In the genomic region with DNA sequence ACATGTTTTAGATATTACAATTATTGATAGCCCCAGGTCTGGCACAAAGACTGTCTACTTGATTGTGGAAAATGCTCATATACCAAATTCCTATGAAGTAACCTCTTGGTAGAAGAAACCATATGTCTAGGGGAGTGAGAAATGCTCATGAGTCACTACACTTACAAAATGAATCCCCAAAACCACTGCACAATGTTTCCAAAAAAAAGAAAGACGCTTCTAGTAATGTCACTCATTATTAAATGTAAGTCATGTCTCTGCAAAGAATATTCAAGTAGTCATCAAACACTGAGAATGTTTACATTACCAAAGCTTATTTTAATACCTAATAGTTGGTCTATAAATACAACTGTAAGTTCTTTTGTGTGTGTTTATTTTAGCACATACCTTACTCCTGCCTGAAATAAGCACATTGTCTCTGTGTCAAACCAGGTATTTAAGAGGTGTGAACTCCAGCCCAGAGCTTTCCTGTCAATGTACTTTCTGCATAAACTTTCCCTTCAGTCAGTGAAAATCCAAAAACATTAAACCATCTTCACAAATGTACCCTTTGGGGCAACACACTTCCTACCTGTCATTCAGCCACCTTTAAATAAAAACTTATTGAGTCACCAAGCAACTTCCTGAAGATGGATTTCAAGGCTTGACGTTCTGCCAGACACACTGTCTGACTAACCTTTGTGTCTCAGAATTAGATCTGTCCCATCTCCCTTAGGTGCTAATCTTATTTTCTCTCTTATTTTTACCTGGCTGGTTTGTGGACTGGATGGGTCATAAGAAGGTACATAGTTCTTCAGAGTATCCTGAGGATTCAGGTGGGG, we compare ENCODE assay signal across 21 cellular contexts.
DNase-seq lines count a peak whose midpoint lies in the region; ATAC-seq and TF ChIP-seq lines count a peak whose summit lies in the region.
"Had no signal": no experiment of that assay in that cellular context is flagged by ENCODE, and none has a peak within 500 bp of the region (broad histone marks: within the 10 kb centered on the region; RNA-seq: fewer than 3 reads in every experiment).

No MANE protein-coding gene starts in this region.

- ATAC-seq in gastroesophageal sphincter (no peak), GM21737 (IDR thresholded peaks at IDR 0.05; ENCODE audit: unreplicated experiment) (no peak)
- ATAC-seq: effector memory CD8-positive, alpha-beta T cell; heart left ventricle had no signal

- in situ Hi-C loops in GM13977 (cut with MboI; ENCODE audit: low pct_unique_long_range_greater_than_20kb, low sequenced_read_pairs, unreplicated experiment) = no loop called here

- no peak for TF ChIP-seq EP300 in gastroesophageal sphincter (IDR thresholded peaks at IDR 0.05)

- no peaks in the 10 kb centered on the region for H3K9me3 ChIP-seq in MG63
- no peaks in the 10 kb centered on the region for H3K9me3 ChIP-seq in breast epithelium
- no peaks in the 10 kb centered on the region for H3K9me3 ChIP-seq in gastroesophageal sphincter
- H3K9me3 ChIP-seq: heart left ventricle, right atrium auricular region, tibial artery had no signal

- H3K36me3 ChIP-seq in MG63 (peaks cover 75% of the 10 kb centered on the region), breast epithelium (peaks cover 7% of the 10 kb centered on the region), gastroesophageal sphincter (peaks cover 0 to 62% of the 10 kb centered on the region in 2 donors)
- H3K36me3 ChIP-seq: neural progenitor cell had no signal

- intact Hi-C loops in breast epithelium (cut with DNase I; ENCODE audit: low total_unique reads) = no loop called here

- H3K27ac ChIP-seq in breast epithelium (peak overlapping the region; percentile 52 to 54), gastroesophageal sphincter (no peak overlapping the region)
- H3K27ac ChIP-seq: heart left ventricle, KMS-11, neural progenitor cell, right atrium auricular region, tibial artery had no signal

- TF ChIP-seq CTCF in breast epithelium (IDR thresholded peaks at IDR 0.05) (no peak), foreskin fibroblast (IDR thresholded peaks at IDR 0.05; ENCODE audit: low read depth, low read length) (no peak), gastroesophageal sphincter (IDR thresholded peaks at IDR 0.05) (no peak), GM13977 (IDR thresholded peaks at IDR 0.05; ENCODE audit: extremely low read depth, insufficient read depth, missing control alignments) (no peak)

- H3K27me3 ChIP-seq in MG63 = no peaks in the 10 kb centered on the region
- H3K27me3 ChIP-seq in breast epithelium = no peaks in the 10 kb centered on the region
- H3K27me3 ChIP-seq in gastroesophageal sphincter = no peaks in the 10 kb centered on the region
- H3K27me3 ChIP-seq: heart left ventricle, neural progenitor cell, right atrium auricular region, tibial artery had no signal

- TF ChIP-seq POLR2A in breast epithelium (IDR thresholded peaks at IDR 0.05) (no peak), gastroesophageal sphincter (IDR thresholded peaks at IDR 0.05) (no peak)

- no peaks in the 10 kb centered on the region for H3K4me1 ChIP-seq in breast epithelium
- peaks cover 0 to 13% (median 3%) of the 10 kb centered on the region in 3 donors for H3K4me1 ChIP-seq in gastroesophageal sphincter
- H3K4me1 ChIP-seq: heart left ventricle, neural progenitor cell, right atrium auricular region, tibial artery had no signal

- DNase-seq in A172 (ENCODE audit: low spot score) = peak; percentile 8
- DNase-seq in MG63 = peak; percentile 86
- no peak for DNase-seq in breast epithelium (ENCODE audit: low spot score in 2 of 2)
- DNase-seq in foreskin fibroblast = peak; percentile 26 to 70
- no peak for DNase-seq in NCI-H1436 (lab: John Stamatoyannopoulos, UW)
- DNase-seq in GM13977 (ENCODE audit: low spot score) = no peak
- DNase-seq: activated CD4-positive, alpha-beta T cell treated with anti-CD3 and anti-CD28 coated beads for 1 hour; activated CD8-positive, alpha-beta memory T cell treated with anti-CD3 and anti-CD28 coated beads, Interleukin-2, amount 50 U/mL, for 48 hours; activated naive CD4-positive, alpha-beta T cell treated with anti-CD3 and anti-CD28 coated beads, Interleukin-2, amount 10 ng/mL, durations not matched to agents 7 days and 5 days; caudate nucleus; effector memory CD8-positive, alpha-beta T cell; heart left ventricle; islet precursor cell; NCI-H1436 treated with DMSO at 0.1 percent for 48 hours; stimulated activated CD4-positive, alpha-beta T cell treated with anti-CD3 and anti-CD28 coated beads, Interleukin-2, amount 100 ng/mL, for 48 hours; tibial artery had no signal

- WGBS in gastroesophageal sphincter (ENCODE audit: low coverage in 1 of 2), 2 donors = 35 to 41% methylated on average over 2 of the region's 2 CpGs

- no peak overlapping the region for H3K4me3 ChIP-seq in MG63
- no peak overlapping the region for H3K4me3 ChIP-seq in breast epithelium
- no peak overlapping the region for H3K4me3 ChIP-seq in foreskin fibroblast (ENCODE audit: low read depth in 1 of 2, low read length in 2 of 2)
- H3K4me3 ChIP-seq in gastroesophageal sphincter = no peak overlapping the region
- H3K4me3 ChIP-seq: heart left ventricle, neural progenitor cell, right atrium auricular region, tibial artery had no signal

Comparison
In these comparisons a context has a peak if more than half of its experiments do, and no peak if none do; other contexts are left out.
1. DNase-seq: peak in A172 (single experiment), MG63 (single experiment) and foreskin fibroblast (2 of 2); none in breast epithelium (0 of 2), NCI-H1436 (single experiment) and GM13977 (single experiment).
2. H3K27ac ChIP-seq: peak in breast epithelium (2 of 2); none in gastroesophageal sphincter (0 of 4).